Comparison of ENCODE assay signal across 7 cellular contexts in genomic region chr9:86119457-86119856, GRCh38.
"Had no signal": no experiment of that assay in that cellular context is flagged by ENCODE, and none has a peak within 500 bp of the region (broad histone marks: within the 10 kb centered on the region; RNA-seq: fewer than 3 reads in every experiment).

No MANE protein-coding gene starts in this region.

- H3K27ac ChIP-seq: HL-60 had no signal

- ATAC-seq: HepG2, K562 had no signal

- H3K4me3 ChIP-seq: K562 had no signal

- DNase-seq: GOT3, H9, HCEC 1CT, KG1 had no signal
